ENCODE assay signal across 1 cellular context in genomic region chr4:68816410-68817265, GRCh38.
TF ChIP-seq lines count a peak whose summit lies in the region.

No MANE protein-coding gene starts in this region.

TF ChIP-seq in HepG2, 621 proteins besides CTCF, POLR2A, EP300 and RAD21 (continued from another document):
- TF ChIP-seq, protein P1, sequence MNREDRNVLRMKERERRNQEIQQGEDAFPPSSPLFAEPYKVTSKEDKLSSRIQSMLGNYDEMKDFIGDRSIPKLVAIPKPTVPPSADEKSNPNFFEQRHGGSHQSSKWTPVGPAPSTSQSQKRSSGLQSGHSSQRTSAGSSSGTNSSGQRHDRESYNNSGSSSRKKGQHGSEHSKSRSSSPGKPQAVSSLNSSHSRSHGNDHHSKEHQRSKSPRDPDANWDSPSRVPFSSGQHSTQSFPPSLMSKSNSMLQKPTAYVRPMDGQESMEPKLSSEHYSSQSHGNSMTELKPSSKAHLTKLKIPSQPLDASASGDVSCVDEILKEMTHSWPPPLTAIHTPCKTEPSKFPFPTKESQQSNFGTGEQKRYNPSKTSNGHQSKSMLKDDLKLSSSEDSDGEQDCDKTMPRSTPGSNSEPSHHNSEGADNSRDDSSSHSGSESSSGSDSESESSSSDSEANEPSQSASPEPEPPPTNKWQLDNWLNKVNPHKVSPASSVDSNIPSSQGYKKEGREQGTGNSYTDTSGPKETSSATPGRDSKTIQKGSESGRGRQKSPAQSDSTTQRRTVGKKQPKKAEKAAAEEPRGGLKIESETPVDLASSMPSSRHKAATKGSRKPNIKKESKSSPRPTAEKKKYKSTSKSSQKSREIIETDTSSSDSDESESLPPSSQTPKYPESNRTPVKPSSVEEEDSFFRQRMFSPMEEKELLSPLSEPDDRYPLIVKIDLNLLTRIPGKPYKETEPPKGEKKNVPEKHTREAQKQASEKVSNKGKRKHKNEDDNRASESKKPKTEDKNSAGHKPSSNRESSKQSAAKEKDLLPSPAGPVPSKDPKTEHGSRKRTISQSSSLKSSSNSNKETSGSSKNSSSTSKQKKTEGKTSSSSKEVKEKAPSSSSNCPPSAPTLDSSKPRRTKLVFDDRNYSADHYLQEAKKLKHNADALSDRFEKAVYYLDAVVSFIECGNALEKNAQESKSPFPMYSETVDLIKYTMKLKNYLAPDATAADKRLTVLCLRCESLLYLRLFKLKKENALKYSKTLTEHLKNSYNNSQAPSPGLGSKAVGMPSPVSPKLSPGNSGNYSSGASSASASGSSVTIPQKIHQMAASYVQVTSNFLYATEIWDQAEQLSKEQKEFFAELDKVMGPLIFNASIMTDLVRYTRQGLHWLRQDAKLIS (CRISPR knock-in tag; IDR thresholded peaks at IDR 0.05) = peak; percentile 76; the same call in 1 of the 2 replicates
- TF ChIP-seq HNRNPL (IDR thresholded peaks at IDR 0.05; ENCODE audit: low read depth, low read length) = peak; percentile 71; the same call in 1 of the 2 replicates
- TF ChIP-seq RBFOX2 (IDR thresholded peaks at IDR 0.05; ENCODE audit: low read depth, low read length) = peak; percentile 74
- TF ChIP-seq SSRP1 (CRISPR knock-in tag; IDR thresholded peaks at IDR 0.05) = peak; percentile 87
- 0 out of 2 replicates have a peak, but pooled peaks have one; percentile 15 for TF ChIP-seq TGIF2 (CRISPR knock-in tag; IDR thresholded peaks at IDR 0.05)
- TF ChIP-seq ZC3H13 (CRISPR knock-in tag; IDR thresholded peaks at IDR 0.05) = peak; percentile 99
- TF ChIP-seq FOXA3 (CRISPR knock-in tag; IDR thresholded peaks at IDR 0.05) = peak; percentile 37; the same call in 1 of the 2 replicates
- peak; percentile 95 for TF ChIP-seq PAF1 (CRISPR knock-in tag; IDR thresholded peaks at IDR 0.05)
- TF ChIP-seq POLR2G (IDR thresholded peaks at IDR 0.05; ENCODE audit: low read depth, low read length) = peak; percentile 73
